In genomic region chr10:62020362-62020730, GRCh38 we compare ENCODE assay signal across 13 cellular contexts.
DNase-seq lines count a peak whose midpoint lies in the region; ATAC-seq and TF ChIP-seq lines count a peak whose summit lies in the region.
"Had no signal": no experiment of that assay in that cellular context is flagged by ENCODE, and none has a peak within 500 bp of the region (broad histone marks: within the 10 kb centered on the region; RNA-seq: fewer than 3 reads in every experiment).

No MANE protein-coding gene starts in this region.

- POLR2A ChIA-PET in MCF 10A (lab: Yijun Ruan, JAX): interaction anchor here (0.9 to 5.7 kb wide), 6 partner anchors 18 to 116 kb away, joined by 3 to 34 read pairs (median 5); no protein-coding TSS in a partner anchor
- POLR2A ChIA-PET in T-cell (lab: Charles Lee): interaction anchor here (0.5 to 0.8 kb wide), 4 partner anchors 9 to 49 kb away, joined by 3 to 7 read pairs (median 4); no protein-coding TSS in a partner anchor

- no peak overlapping the region for H3K56ac ChIP-seq in H9 (ENCODE audit: insufficient read length, low read depth, low read length)

- H3K9me3 ChIP-seq in breast epithelium: no peaks in the 10 kb centered on the region
- H3K9me3 ChIP-seq in gastroesophageal sphincter: no peaks in the 10 kb centered on the region
- peaks cover 0 to 6% (median 0%) of the 10 kb centered on the region in 3 donors for H3K9me3 ChIP-seq in tibial artery
- no peaks in the 10 kb centered on the region for H3K9me3 ChIP-seq in tibial nerve
- H3K9me3 ChIP-seq in H9 (ENCODE audit: control insufficient read depth, low read depth, low read length): no peaks in the 10 kb centered on the region
- H3K9me3 ChIP-seq: BE2C, mucosa of descending colon had no signal

- H3K4ac ChIP-seq in H9 (ENCODE audit: low read depth, low read length): no peak overlapping the region

- no peak overlapping the region for H3K4me2 ChIP-seq in H9 (ENCODE audit: insufficient read depth, insufficient read length, low read length)

- peaks cover 15% of the 10 kb centered on the region for H3K4me1 Mint-ChIP-seq in MCF 10A (ENCODE audit: insufficient read depth, unreplicated experiment)
- peaks cover 51 to 89% (median 86%) of the 10 kb centered on the region in 3 donors for H3K4me1 Mint-ChIP-seq in T-cell
- H3K4me1 Mint-ChIP-seq in H9: peaks cover 24 to 25% of the 10 kb centered on the region in 2 experiments

- no peak overlapping the region for H2BK12ac ChIP-seq in H9 (ENCODE audit: insufficient read length, low read depth, low read length)

- H3K4me1 ChIP-seq in breast epithelium: peaks cover 0 to 8% of the 10 kb centered on the region in 2 donors
- peaks cover 28 to 67% (median 38%) of the 10 kb centered on the region in 3 donors for H3K4me1 ChIP-seq in gastroesophageal sphincter
- H3K4me1 ChIP-seq in tibial artery: peaks cover 0 to 73% (median 40%) of the 10 kb centered on the region in 4 donors
- peaks cover 0 to 51% (median 44%) of the 10 kb centered on the region in 4 donors for H3K4me1 ChIP-seq in tibial nerve
- peaks cover 12% of the 10 kb centered on the region; the same call in 1 of the 2 replicates for H3K4me1 ChIP-seq in H9 (ENCODE audit: insufficient read depth, low read length)

- no peak overlapping the region for H4K8ac ChIP-seq in H9 (replicated peaks; ENCODE audit: insufficient read length, low read depth, low read length)

- H3K4me3 ChIP-seq in breast epithelium: no peak overlapping the region
- H3K4me3 ChIP-seq in gastroesophageal sphincter: no peak overlapping the region
- H3K4me3 ChIP-seq in tibial artery: no peak overlapping the region
- no peak overlapping the region for H3K4me3 ChIP-seq in tibial nerve
- H3K4me3 ChIP-seq: mucosa of descending colon had no signal

- H3K27ac ChIP-seq in breast epithelium: peak overlapping the region; percentile 82 to 85
- H3K27ac ChIP-seq in gastroesophageal sphincter: peak overlapping the region; percentile 79 to 84 (median 82)
- H3K27ac ChIP-seq in tibial artery: peak overlapping the region; percentile 78 to 80
- peak overlapping the region in 2 of 4 donors; percentile 62 to 63 for H3K27ac ChIP-seq in tibial nerve
- no peak overlapping the region for H3K27ac ChIP-seq in H9 (ENCODE audit: insufficient read length, low read depth, low read length)

- no peaks in the 10 kb centered on the region for H3K27me3 Mint-ChIP-seq in MCF 10A (ENCODE audit: insufficient read depth, unreplicated experiment)
- H3K27me3 Mint-ChIP-seq in T-cell: no peaks in the 10 kb centered on the region
- H3K27me3 Mint-ChIP-seq in H9 (ENCODE audit: low read depth): no peaks in the 10 kb centered on the region
- H3K27me3 Mint-ChIP-seq: dendritic cell treated with granulocyte-macrophage colony-stimulating factor and Interleukin-4, amounts not matched to agents 40 ng/mL and 50 ng/mL, for 4 days had no signal

- no peak overlapping the region for H3K23ac ChIP-seq in H9 (ENCODE audit: insufficient read length, low read depth, low read length)

- H2BK5ac ChIP-seq in H9 (ENCODE audit: insufficient read length, low read length): no peak overlapping the region

- WGBS in gastroesophageal sphincter (ENCODE audit: low coverage in 1 of 2), 2 donors: 51 to 83% methylated on average over 1 to 2 of the region's 2 CpGs
- 79 to 80% methylated on average over 2 of the region's 2 CpGs for WGBS in tibial nerve, 2 donors
- no CpG with 5 or more reads among the region's 2 CpGs for WGBS in H9 (ENCODE audit: extremely low coverage, insufficient read length, low lambda C conversion rate)

- no peaks in the 10 kb centered on the region for H3K23me2 ChIP-seq in H9 (ENCODE audit: insufficient read length, low read depth, low read length, poor library complexity, severe bottlenecking)

- H3K79me1 ChIP-seq in H9 (ENCODE audit: insufficient read depth, low read depth, low read length, poor library complexity, severe bottlenecking): no peaks in the 10 kb centered on the region

- H4K5ac ChIP-seq in H9 (ENCODE audit: insufficient read length, low read depth, low read length): no peak overlapping the region

- no peak overlapping the region for H2BK120ac ChIP-seq in H9 (ENCODE audit: low read depth, low read length, poor library complexity, severe bottlenecking)

- H3K27me3 ChIP-seq in breast epithelium (no peaks in the 10 kb centered on the region), gastroesophageal sphincter (no peaks in the 10 kb centered on the region), tibial artery (no peaks in the 10 kb centered on the region), tibial nerve (no peaks in the 10 kb centered on the region), H9 (ENCODE audit: insufficient read depth, low read length) (no peaks in the 10 kb centered on the region)
- H3K27me3 ChIP-seq: BE2C had no signal

- DNase-seq in breast epithelium (ENCODE audit: low spot score in 2 of 2) (no peak), MCF 10A (ENCODE audit: unreplicated experiment) (no peak), T-cell (no peak), tibial artery (no peak), tibial nerve (ENCODE audit: low spot score in 2 of 2) (no peak), H9 (no peak)
- DNase-seq: BE2C; mucosa of descending colon; NCI-H2227 treated with DMSO at 0.1 percent for 48 hours; stimulated activated naive CD4-positive, alpha-beta T cell had no signal

- CTCF ChIA-PET in MCF 10A (lab: Yijun Ruan, JAX) (interaction anchor here (0.9 to 1.6 kb wide), 4 partner anchors 15 to 27 kb away, joined by 3 to 4 read pairs (median 4); no protein-coding TSS in a partner anchor), T-cell (lab: Charles Lee) (interaction anchor here in 1 of 2 donors (2.0 to 2.6 kb wide), 2 partner anchors 17 to 29 kb away, joined by 5 to 12 read pairs; no protein-coding TSS in a partner anchor)

- TF ChIP-seq CTCF in breast epithelium (IDR thresholded peaks at IDR 0.05): no peak
- no peak for TF ChIP-seq CTCF in MCF 10A (IDR thresholded peaks at IDR 0.05; ENCODE audit: unreplicated experiment)
- no peak for TF ChIP-seq CTCF in gastroesophageal sphincter (IDR thresholded peaks at IDR 0.05)
- no peak for TF ChIP-seq CTCF in tibial artery (IDR thresholded peaks at IDR 0.05)
- TF ChIP-seq CTCF in tibial nerve (IDR thresholded peaks at IDR 0.05): no peak
- no peak for TF ChIP-seq CTCF in H9 (conservative IDR thresholded peaks at IDR 0.05)

- H3K27ac Mint-ChIP-seq in MCF 10A (ENCODE audit: low read depth, unreplicated experiment): no peak overlapping the region
- H3K27ac Mint-ChIP-seq in T-cell: peak overlapping the region; percentile 54 to 66
- H3K27ac Mint-ChIP-seq in H9: no peak overlapping the region
- H3K27ac Mint-ChIP-seq: dendritic cell treated with granulocyte-macrophage colony-stimulating factor and Interleukin-4, amounts not matched to agents 40 ng/mL and 50 ng/mL, for 4 days had no signal

- no peak overlapping the region for H3T11ph ChIP-seq in H9 (ENCODE audit: low read length)

- H2BK20ac ChIP-seq in H9 (ENCODE audit: low read depth, low read length, poor library complexity, severe bottlenecking): no peak overlapping the region

- BruUV-seq in MCF 10A (replicated peaks; lab: Mats Ljungman, UMichigan): no TSS peak

- H3K79me2 ChIP-seq in H9 (ENCODE audit: insufficient read depth, low read length): no peaks in the 10 kb centered on the region

- intact Hi-C loops in breast epithelium (cut with DNase I; ENCODE audit: low total_unique reads) (no loop called here), MCF 10A (cut with micrococcal nuclease) (no loop called here), tibial artery (cut with DNase I; ENCODE audit: low total_unique reads) (no loop called here)

- no peak overlapping the region for H3K14ac ChIP-seq in H9 (ENCODE audit: insufficient read depth, low read length)

- no peak for TF ChIP-seq POLR2A in breast epithelium (IDR thresholded peaks at IDR 0.05)
- TF ChIP-seq POLR2A in gastroesophageal sphincter (IDR thresholded peaks at IDR 0.05): no peak
- no peak for TF ChIP-seq POLR2A in tibial nerve (IDR thresholded peaks at IDR 0.05)

- H2AK5ac ChIP-seq in H9 (ENCODE audit: insufficient read length, low read length): no peak overlapping the region

- no peak overlapping the region for H3K18ac ChIP-seq in H9 (ENCODE audit: insufficient read length, low read depth, low read length)

- H2AFZ ChIP-seq in H9 (ENCODE audit: low read length): no peak overlapping the region

- no peak overlapping the region for H2BK15ac ChIP-seq in H9 (ENCODE audit: low read depth, low read length)

- no peak overlapping the region for H3K9ac ChIP-seq in H9 (ENCODE audit: extremely low read depth, insufficient read length, low read length)

- H3K36me3 Mint-ChIP-seq in MCF 10A (ENCODE audit: insufficient read depth, unreplicated experiment) (peaks cover 4% of the 10 kb centered on the region), T-cell (peaks cover 46% of the 10 kb centered on the region), H9 (ENCODE audit: insufficient read depth in 1 of 3, low read depth in 3 of 3) (no peaks in the 10 kb centered on the region)

- TF ChIP-seq EP300 in gastroesophageal sphincter (IDR thresholded peaks at IDR 0.05) (no peak), tibial nerve (IDR thresholded peaks at IDR 0.05) (no peak)

- ATAC-seq in T-cell (replicated peaks in 1 of 4) (no peak), gastroesophageal sphincter (no peak), GM21737 (IDR thresholded peaks at IDR 0.05; ENCODE audit: unreplicated experiment) (no peak)
- ATAC-seq: mucosa of descending colon had no signal

- H4K20me1 ChIP-seq in H9 (ENCODE audit: control insufficient read depth, insufficient read depth, insufficient read length): no peaks in the 10 kb centered on the region

- H4K91ac ChIP-seq in H9 (ENCODE audit: insufficient read length, low read depth, low read length): no peak overlapping the region

- H3K36me3 ChIP-seq in breast epithelium (no peaks in the 10 kb centered on the region), gastroesophageal sphincter (no peaks in the 10 kb centered on the region), tibial artery (no peaks in the 10 kb centered on the region), tibial nerve (no peaks in the 10 kb centered on the region)
- H3K36me3 ChIP-seq: BE2C had no signal

- no peak overlapping the region for H3K4me3 Mint-ChIP-seq in MCF 10A (ENCODE audit: unreplicated experiment)
- no peak overlapping the region for H3K4me3 Mint-ChIP-seq in T-cell
- no peak overlapping the region for H3K4me3 Mint-ChIP-seq in H9
- H3K4me3 Mint-ChIP-seq: dendritic cell treated with granulocyte-macrophage colony-stimulating factor and Interleukin-4, amounts not matched to agents 40 ng/mL and 50 ng/mL, for 4 days had no signal

- peaks cover 7% of the 10 kb centered on the region for H3K9me3 Mint-ChIP-seq in MCF 10A (ENCODE audit: unreplicated experiment)
- H3K9me3 Mint-ChIP-seq in T-cell: peaks cover 0 to 3% (median 0%) of the 10 kb centered on the region in 3 donors
- no peaks in the 10 kb centered on the region for H3K9me3 Mint-ChIP-seq in H9
- H3K9me3 Mint-ChIP-seq: dendritic cell treated with granulocyte-macrophage colony-stimulating factor and Interleukin-4, amounts not matched to agents 40 ng/mL and 50 ng/mL, for 4 days had no signal

Comparison
In these comparisons a context has a peak if more than half of its experiments do, and no peak if none do; other contexts are left out.
1. H3K27ac Mint-ChIP-seq: peak in T-cell (2 of 2); none in MCF 10A (single experiment) and H9 (0 of 3).